In the genomic region with DNA sequence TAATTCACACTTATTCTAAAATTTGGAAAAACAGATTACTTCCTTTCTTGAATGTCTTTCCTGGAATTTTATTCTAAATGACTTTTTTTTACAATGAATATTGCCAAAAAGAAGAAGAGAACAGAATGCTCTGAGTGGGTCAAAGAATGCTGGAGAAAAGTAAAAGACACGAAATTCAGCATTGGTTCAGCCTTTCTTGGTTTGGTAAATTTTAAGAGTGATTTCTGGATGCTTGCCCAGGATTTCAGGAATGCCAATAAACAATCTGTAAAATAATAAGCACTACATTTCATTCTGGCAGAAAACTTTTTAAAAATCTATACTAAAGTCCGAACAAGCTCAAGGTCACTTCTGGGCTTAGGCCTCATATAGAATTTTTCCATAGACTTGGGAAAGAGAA, we compare ENCODE assay signal across 25 cellular contexts.
DNase-seq lines count a peak whose midpoint lies in the region; ATAC-seq and TF ChIP-seq lines count a peak whose summit lies in the region.
"Had no signal": no experiment of that assay in that cellular context is flagged by ENCODE, and none has a peak within 500 bp of the region (broad histone marks: within the 10 kb centered on the region; RNA-seq: fewer than 3 reads in every experiment).

No MANE protein-coding gene starts in this region.

- POLR2A ChIA-PET in CD4-positive, alpha-beta T cell (lab: Charles Lee): no interaction called here

- DNase-seq in EH (ENCODE audit: low read depth) (peak; percentile 66), fibroblast of pulmonary artery (ENCODE audit: low read depth) (peak; percentile 41), osteocyte (ENCODE audit: extremely low spot score, unreplicated experiment) (no peak), KBM-7 (no peak), NCI-H510A (lab: John Stamatoyannopoulos, UW) (no peak), NCI-H2029 (lab: John Stamatoyannopoulos, UW) (no peak)
- DNase-seq in CD4-positive, alpha-beta T cell: no peak
- DNase-seq: activated CD4-positive, alpha-beta T cell treated with anti-CD3 and anti-CD28 coated beads for 36 hours; activated CD8-positive, alpha-beta memory T cell treated with anti-CD3 and anti-CD28 coated beads for 24 hours; activated naive CD4-positive, alpha-beta T cell treated with Interleukin-2 at 50 U/mL for 16 hours; activated T-cell treated with anti-CD3 and anti-CD28 coated beads, Interleukin-2, amount 50 U/mL, for 24 hours; amniotic stem cell; CD4-positive, CD25-positive, alpha-beta regulatory T cell; foreskin melanocyte; left cardiac atrium; NCI-H1436; NCI-H446 treated with DMSO at 0.1 percent for 48 hours; right lobe of liver; stimulated activated naive CD4-positive, alpha-beta T cell treated with Interleukin-2 at 50 U/mL for 16 hours had no signal

- H3K4me1 Mint-ChIP-seq in brain (peaks cover 32% of the 10 kb centered on the region), osteocyte (ENCODE audit: unreplicated experiment) (peaks cover 26% of the 10 kb centered on the region)
- H3K4me1 Mint-ChIP-seq in CD4-positive, alpha-beta T cell (ENCODE audit: low read depth): no peaks in the 10 kb centered on the region
- H3K4me1 Mint-ChIP-seq: activated CD4-positive, alpha-beta T cell treated with anti-CD3 and anti-CD28 coated beads for 36 hours; CD4-positive, CD25-positive, alpha-beta regulatory T cell; GM23338 had no signal

- peak overlapping the region in 4 of 5 experiments; percentile 74 to 93 (median 80) for H3K27ac Mint-ChIP-seq in brain
- H3K27ac Mint-ChIP-seq in osteocyte (ENCODE audit: unreplicated experiment): peak overlapping the region; percentile 64
- no peak overlapping the region for H3K27ac Mint-ChIP-seq in CD4-positive, alpha-beta T cell
- H3K27ac Mint-ChIP-seq: activated CD4-positive, alpha-beta T cell treated with anti-CD3 and anti-CD28 coated beads for 36 hours; activated T-cell treated with anti-CD3 and anti-CD28 coated beads, Interleukin-2, amount 50 U/mL, for 24 hours; CD4-positive, CD25-positive, alpha-beta regulatory T cell; GM23338; progenitor cell of endocrine pancreas had no signal

- CTCF ChIA-PET in CD4-positive, alpha-beta T cell (lab: Charles Lee): interaction anchor here (0.6 kb wide), 1 partner anchor 10 kb away, joined by 3 read pairs; no protein-coding TSS in a partner anchor

- no peak overlapping the region for H3K27ac ChIP-seq in CD4-positive, alpha-beta T cell (ENCODE audit: low read depth, low read length)
- H3K27ac ChIP-seq: KMS-11, right lobe of liver had no signal

- no peak overlapping the region for H3K4me3 ChIP-seq in fibroblast of pulmonary artery (replicated peaks; ENCODE audit: low read depth, low read length)
- H3K4me3 ChIP-seq: GM23338, right lobe of liver had no signal

- in situ Hi-C loops in KBM-7 (cut with MboI; ENCODE audit: low pct_unique_long_range_greater_than_20kb, low sequenced_read_pairs): no loop called here

- H3K36me3 Mint-ChIP-seq in brain (no peaks in the 10 kb centered on the region), osteocyte (ENCODE audit: unreplicated experiment) (no peaks in the 10 kb centered on the region)
- H3K36me3 Mint-ChIP-seq in CD4-positive, alpha-beta T cell (ENCODE audit: low read depth): no peaks in the 10 kb centered on the region
- H3K36me3 Mint-ChIP-seq: CD4-positive, CD25-positive, alpha-beta regulatory T cell had no signal

- no peaks in the 10 kb centered on the region for H3K9me3 ChIP-seq in CD4-positive, alpha-beta T cell (ENCODE audit: control insufficient read depth, low read length)
- H3K9me3 ChIP-seq: right lobe of liver had no signal

- H3K4me3 Mint-ChIP-seq in brain (peak overlapping the region in 2 of 5 experiments; percentile 18 to 30), osteocyte (ENCODE audit: unreplicated experiment) (no peak overlapping the region)
- no peak overlapping the region for H3K4me3 Mint-ChIP-seq in CD4-positive, alpha-beta T cell
- H3K4me3 Mint-ChIP-seq: activated CD4-positive, alpha-beta T cell treated with anti-CD3 and anti-CD28 coated beads for 36 hours; activated T-cell treated with anti-CD3 and anti-CD28 coated beads, Interleukin-2, amount 50 U/mL, for 24 hours; CD4-positive, CD25-positive, alpha-beta regulatory T cell; GM23338; neural crest cell had no signal

- ATAC-seq in CD4-positive, alpha-beta T cell (ENCODE audit: poor library complexity): no peak
- ATAC-seq: activated CD4-positive, alpha-beta T cell treated with anti-CD3 and anti-CD28 coated beads for 36 hours; GM23338; right lobe of liver; SK-N-SH treated with all-trans-retinoic acid at 6 μM for 48 hours had no signal

- TF ChIP-seq CTCF in brain (conservative IDR thresholded peaks at IDR 0.05): no peak
- TF ChIP-seq CTCF in fibroblast of pulmonary artery (IDR thresholded peaks at IDR 0.05; ENCODE audit: low read length, missing control alignments): no peak
- TF ChIP-seq CTCF in osteocyte (IDR thresholded peaks at IDR 0.05): no peak
- no peak for TF ChIP-seq CTCF in CD4-positive, alpha-beta T cell (IDR thresholded peaks at IDR 0.05)

- intact Hi-C loops in CD4-positive, alpha-beta T cell (cut with DNase I, micrococcal nuclease): no loop called here

- H3K27me3 ChIP-seq in CD4-positive, alpha-beta T cell (ENCODE audit: control insufficient read depth, insufficient read depth, low read length): no peaks in the 10 kb centered on the region
- H3K27me3 ChIP-seq: right lobe of liver had no signal

- H3K27me3 Mint-ChIP-seq in brain (no peaks in the 10 kb centered on the region), osteocyte (ENCODE audit: unreplicated experiment) (no peaks in the 10 kb centered on the region)
- H3K27me3 Mint-ChIP-seq in CD4-positive, alpha-beta T cell: no peaks in the 10 kb centered on the region
- H3K27me3 Mint-ChIP-seq: activated CD4-positive, alpha-beta T cell treated with anti-CD3 and anti-CD28 coated beads for 36 hours; activated T-cell treated with anti-CD3 and anti-CD28 coated beads, Interleukin-2, amount 50 U/mL, for 24 hours; CD4-positive, CD25-positive, alpha-beta regulatory T cell; progenitor cell of endocrine pancreas had no signal

- H3K9me3 Mint-ChIP-seq in brain (peaks cover 0 to 5% (median 0%) of the 10 kb centered on the region in 5 experiments), osteocyte (ENCODE audit: unreplicated experiment) (no peaks in the 10 kb centered on the region)
- no peaks in the 10 kb centered on the region for H3K9me3 Mint-ChIP-seq in CD4-positive, alpha-beta T cell
- H3K9me3 Mint-ChIP-seq: activated T-cell treated with anti-CD3 and anti-CD28 coated beads, Interleukin-2, amount 50 U/mL, for 24 hours; GM23338 had no signal

Comparison
In these comparisons a context has a peak if more than half of its experiments do, and no peak if none do; other contexts are left out.
1. DNase-seq: peak in EH (single experiment) and fibroblast of pulmonary artery (single experiment); none in osteocyte (single experiment), KBM-7 (single experiment), NCI-H510A (single experiment), NCI-H2029 (single experiment) and CD4-positive, alpha-beta T cell (0 of 10).